34 cellular contexts compared by ENCODE assay signal in genomic region chr3:58153371-58153770, GRCh38. TPM values are rescaled to one million over a fixed set of nuclear protein-coding genes. Genes with fewer than 3 reads are reported as not detected.
"Had no signal": no experiment of that assay in that cellular context is flagged by ENCODE, and none has a peak within 500 bp of the region (broad histone marks: within the 10 kb centered on the region; RNA-seq: fewer than 3 reads in every experiment).

No MANE protein-coding gene starts in this region.

- H3K4me3 ChIP-seq: adrenal gland, MG63, SJCRH30, SK-N-MC had no signal

- DNase-seq: activated CD4-positive, alpha-beta T cell treated with anti-CD3 and anti-CD28 coated beads, Interleukin-2, amount 10 ng/mL, durations not matched to agents 24 days and 14 days; activated CD4-positive, alpha-beta T cell treated with anti-CD3 and anti-CD28 coated beads, Interleukin-2, amount 50 U/mL, for 4 hours; activated CD8-positive, alpha-beta T cell treated with anti-CD3 and anti-CD28 coated beads for 36 hours; activated gamma-delta T cell; activated naive CD4-positive, alpha-beta T cell treated with anti-CD3 and anti-CD28 coated beads for 36 hours; activated T-cell treated with anti-CD3 and anti-CD28 coated beads, Interleukin-2, amount 50 U/mL, for 1 hour; adrenal gland; caudate nucleus; Karpas-422; KBM-7; MG63; NCI-H1048; NCI-H1105 treated with DMSO at 0.1 percent for 48 hours; NCI-H1436 treated with DMSO at 0.1 percent for 48 hours; NCI-H187; NCI-H2029 treated with DMSO at 0.1 percent for 48 hours; NCI-H2107; NCI-H2171; NCI-H510A; NCI-H526; NCI-H748 treated with DMSO at 0.1 percent for 48 hours; NK-92 treated with Interleukin-12 subunit alpha and Interleukin-12 subunit beta, amount 100 ng/mL, for 24 hours; OCI-M1; SHP77; SJCRH30; T1000 had no signal

- H3K27ac Mint-ChIP-seq: activated CD4-positive, alpha-beta T cell treated with anti-CD3 and anti-CD28 coated beads, Interleukin-2, amount 10 ng/mL, durations not matched to agents 24 days and 14 days; activated CD8-positive, alpha-beta T cell treated with anti-CD3 and anti-CD28 coated beads for 36 hours; activated naive CD4-positive, alpha-beta T cell treated with anti-CD3 and anti-CD28 coated beads for 36 hours; activated naive CD4-positive, alpha-beta T cell treated with anti-CD3 and anti-CD28 coated beads, Interleukin-2, amount 50 U/mL, for 72 hours; activated T-helper 2 cell treated with anti-CD3 and anti-CD28 coated beads, Interferon-gamma antibody, Interleukin-2, Interleukin-4, amounts not matched to agents 10 μg/mL and 5 μg/mL and 100 μg/mL, durations not matched to agents 14 hours and 24 hours and 36 hours had no signal

- H3K36me3 ChIP-seq: SJCRH30 had no signal

- ATAC-seq: activated CD8-positive, alpha-beta T cell treated with anti-CD3 and anti-CD28 coated beads for 36 hours; activated naive CD4-positive, alpha-beta T cell treated with anti-CD3 and anti-CD28 coated beads, Interleukin-2, amount 50 U/mL, for 72 hours had no signal

- H3K27me3 ChIP-seq: adrenal gland, MG63, SJCRH30 had no signal

- H3K4me3 Mint-ChIP-seq: activated CD4-positive, alpha-beta T cell treated with anti-CD3 and anti-CD28 coated beads, Interleukin-2, amount 10 ng/mL, durations not matched to agents 24 days and 14 days; activated CD8-positive, alpha-beta T cell treated with anti-CD3 and anti-CD28 coated beads for 36 hours; activated naive CD4-positive, alpha-beta T cell treated with anti-CD3 and anti-CD28 coated beads for 36 hours; brain had no signal

- H3K9me3 ChIP-seq: adrenal gland, MG63, SJCRH30 had no signal

- H3K36me3 Mint-ChIP-seq: activated naive CD4-positive, alpha-beta T cell treated with anti-CD3 and anti-CD28 coated beads, Interleukin-2, amount 50 U/mL, for 72 hours had no signal

- H3K4me1 ChIP-seq: SJCRH30 had no signal

- H3K9me3 Mint-ChIP-seq: activated CD4-positive, alpha-beta T cell treated with anti-CD3 and anti-CD28 coated beads, Interleukin-2, amount 10 ng/mL, durations not matched to agents 24 days and 14 days; activated CD8-positive, alpha-beta T cell treated with anti-CD3 and anti-CD28 coated beads for 36 hours; activated naive CD4-positive, alpha-beta T cell treated with anti-CD3 and anti-CD28 coated beads for 36 hours; activated naive CD4-positive, alpha-beta T cell treated with anti-CD3 and anti-CD28 coated beads, Interleukin-2, amount 50 U/mL, for 72 hours; activated T-helper 2 cell treated with anti-CD3 and anti-CD28 coated beads, Interferon-gamma antibody, Interleukin-2, Interleukin-4, amounts not matched to agents 10 μg/mL and 5 μg/mL and 100 μg/mL, durations not matched to agents 14 hours and 24 hours and 36 hours; brain had no signal

- H3K27me3 Mint-ChIP-seq: activated CD4-positive, alpha-beta T cell treated with anti-CD3 and anti-CD28 coated beads, Interleukin-2, amount 10 ng/mL, durations not matched to agents 24 days and 14 days; activated CD8-positive, alpha-beta T cell treated with anti-CD3 and anti-CD28 coated beads for 36 hours; brain had no signal

- H3K27ac ChIP-seq: adrenal gland, SJCRH30, SK-N-MC had no signal

RNA-seq across cellular contexts. Expression of gene DNASE1L3, which starts 57.4 kb away (rescaled TPM):
- total RNA-seq: activated CD4-positive, alpha-beta T cell treated with anti-CD3 and anti-CD28 coated beads, Interleukin-2, amount 10 ng/mL, durations not matched to agents 24 days and 14 days; activated CD8-positive, alpha-beta memory T cell treated with anti-CD3 and anti-CD28 coated beads for 36 hours; activated CD8-positive, alpha-beta T cell treated with anti-CD3 and anti-CD28 coated beads for 36 hours; activated naive CD4-positive, alpha-beta T cell treated with anti-CD3 and anti-CD28 coated beads for 36 hours; activated naive CD4-positive, alpha-beta T cell treated with anti-CD3 and anti-CD28 coated beads, Interleukin-2, amount 50 U/mL, for 72 hours; activated T-helper 2 cell treated with anti-CD3 and anti-CD28 coated beads, Interferon-gamma antibody, Interleukin-2, Interleukin-4, amounts not matched to agents 10 μg/mL and 5 μg/mL and 100 μg/mL, durations not matched to agents 14 hours and 24 hours and 36 hours; bronchial epithelial cell; SJCRH30; T-helper 1 cell treated with Interleukin-12 subunit alpha and Interleukin-12 subunit beta and Interleukin-4 antibody, amounts not matched to agents 30 ng/mL and 1 ng/mL, for 36 hours; T-helper 2 cell treated with Interferon-gamma antibody and Interleukin-4, amounts not matched to agents 100 ng/mL and 5 ng/mL, for 36 hours had no signal
